16 cellular contexts compared by ENCODE assay signal in the genomic region with DNA sequence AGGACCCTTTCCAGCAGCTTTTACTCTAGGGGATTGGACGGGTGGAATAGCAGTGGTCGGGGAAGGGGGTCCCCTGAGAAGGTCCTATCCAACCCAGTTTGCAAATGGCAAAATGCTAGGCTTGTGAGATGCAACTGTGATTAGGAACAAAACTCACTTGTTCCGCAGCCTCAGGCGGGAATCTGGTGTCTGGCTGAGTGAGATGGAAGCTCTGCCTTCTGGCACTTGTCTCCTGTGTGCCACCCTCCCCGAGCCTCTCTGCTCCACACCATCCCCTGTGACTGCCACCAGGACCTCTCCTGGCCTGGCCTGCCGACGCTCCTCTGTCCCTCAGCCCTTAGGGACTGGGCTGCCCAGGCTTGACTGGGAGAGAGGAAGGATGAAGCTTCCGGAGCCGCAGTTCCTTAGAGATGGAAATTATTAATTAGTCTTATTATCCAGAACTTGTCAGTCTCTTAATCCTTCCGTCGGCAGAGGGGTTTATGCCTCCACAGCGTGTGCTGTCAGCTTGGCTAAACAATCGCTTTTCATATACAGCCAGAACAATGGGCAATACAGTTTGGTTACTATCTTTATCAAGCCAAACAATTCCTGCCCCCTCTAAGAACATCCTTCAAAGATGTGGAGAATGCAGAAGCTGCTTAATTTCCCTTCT.
A peak's percentile ranks its signal among the peaks of the same experiment; 100 is the strongest.
DNase-seq lines count a peak whose midpoint lies in the region; ATAC-seq, FAIRE-seq and TF ChIP-seq lines count a peak whose summit lies in the region.
"Had no signal": no experiment of that assay in that cellular context is flagged by ENCODE, and none has a peak within 500 bp of the region (broad histone marks: within the 10 kb centered on the region; RNA-seq: fewer than 3 reads in every experiment).

No MANE protein-coding gene starts in this region.

- CTCF ChIA-PET in PC-3 (lab: Charles Lee), result interaction anchor here (0.6 kb wide), 1 partner anchor 436 kb away, joined by 3 read pairs; no protein-coding TSS in a partner anchor

- H3K9me2 ChIP-seq in PC-3 (replicated peaks; ENCODE audit: low read length), result no peaks in the 10 kb centered on the region

- BruUV-seq in PC-3 (replicated peaks; lab: Mats Ljungman, UMichigan), result no TSS peak

- POLR2A ChIA-PET in PC-3 (lab: Charles Lee; ENCODE audit: unreplicated experiment), result no interaction called here

- H3K27me3 ChIP-seq in PC-3 (ENCODE audit: low read length) (peaks cover 59% of the 10 kb centered on the region), gastrocnemius medialis (no peaks in the 10 kb centered on the region)

- in situ Hi-C loops in SK-MEL-5 (cut with HindIII; ENCODE audit: low pct_unique_long_range_greater_than_20kb, low sequenced_read_pairs), result no loop called here
- in situ Hi-C loops in gastrocnemius medialis (cut with MboI; ENCODE audit: low sequenced_read_pairs in 4 of 4), result no loop called here

- no peaks in the 10 kb centered on the region for H3F3A ChIP-seq in PC-3 (ENCODE audit: low read length, unreplicated experiment)

- no peak for TF ChIP-seq POLR2A in gastrocnemius medialis (IDR thresholded peaks at IDR 0.05)

- no peak overlapping the region for H3K9ac ChIP-seq in PC-3 (ENCODE audit: low read length)
- H3K9ac ChIP-seq: parathyroid adenoma had no signal

- no peak overlapping the region for H3K4me2 ChIP-seq in PC-3 (ENCODE audit: low read length)

- no peaks in the 10 kb centered on the region for H4K20me1 ChIP-seq in PC-3 (ENCODE audit: low read length)

- H3K36me3 ChIP-seq in PC-3 (ENCODE audit: low read depth, low read length), result no peaks in the 10 kb centered on the region
- no peaks in the 10 kb centered on the region for H3K36me3 ChIP-seq in gastrocnemius medialis

- DNase-seq in Ammon's horn (ENCODE audit: low spot score) (peak; percentile 60), SK-MEL-5 (ENCODE audit: low read depth, low spot score) (peak; percentile 19), head of caudate nucleus (peak in 38 of 42 donors; percentile 5 to 78 (median 44)), putamen (ENCODE audit: low spot score) (peak; percentile 56), PC-3 (no peak), frontal cortex (ENCODE audit: low spot score in 2 of 2) (no peak), gastrocnemius medialis (no peak)
- DNase-seq: activated CD8-positive, alpha-beta memory T cell treated with anti-CD3 and anti-CD28 coated beads, Interleukin-2, amount 50 U/mL, for 4 hours; cerebellar nuclear complex; mesendoderm; NCI-H2029 treated with DMSO at 0.1 percent for 48 hours had no signal

- no peak for FAIRE-seq in frontal cortex (lab: Jason Lieb, UNC)
- FAIRE-seq: GM12878, urothelium cell line had no signal

- H2AFZ ChIP-seq in PC-3 (ENCODE audit: low read length), result no peak overlapping the region
- H2AFZ ChIP-seq: parathyroid adenoma had no signal

- intact Hi-C loops in head of caudate nucleus (cut with DNase I), result no loop called here
- intact Hi-C loops in PC-3 (cut with micrococcal nuclease), result no loop called here
- intact Hi-C loops in gastrocnemius medialis (cut with DNase I; ENCODE audit: low total_unique reads), result no loop called here

- no peak for TF ChIP-seq CTCF in PC-3 (conservative IDR thresholded peaks at IDR 0.05; ENCODE audit: low read depth, low read length)
- TF ChIP-seq CTCF in gastrocnemius medialis (IDR thresholded peaks at IDR 0.05 in 4 of 5, conservative IDR thresholded peaks at IDR 0.05 in 1 of 5), result no peak

- no peak overlapping the region for H3K4me3 ChIP-seq in PC-3 (ENCODE audit: low read length)
- H3K4me3 ChIP-seq in gastrocnemius medialis, result no peak overlapping the region
- H3K4me3 ChIP-seq: GM12878 had no signal

- no peaks in the 10 kb centered on the region for H3K79me2 ChIP-seq in PC-3 (ENCODE audit: low read length)
- H3K79me2 ChIP-seq: parathyroid adenoma had no signal

- H3K27ac ChIP-seq in PC-3 (ENCODE audit: low read length), result no peak overlapping the region
- no peak overlapping the region for H3K27ac ChIP-seq in gastrocnemius medialis
- H3K27ac ChIP-seq: parathyroid adenoma, VCaP had no signal

- no peaks in the 10 kb centered on the region for H3K9me3 ChIP-seq in PC-3 (ENCODE audit: low read length)
- H3K9me3 ChIP-seq in gastrocnemius medialis, result no peaks in the 10 kb centered on the region

- H3K4me1 ChIP-seq in PC-3 (ENCODE audit: insufficient read depth, low read length) (no peaks in the 10 kb centered on the region), gastrocnemius medialis (no peaks in the 10 kb centered on the region)
- H3K4me1 ChIP-seq: parathyroid adenoma had no signal

- ATAC-seq in PC-3, result no peak
- ATAC-seq in HG03095 (IDR thresholded peaks at IDR 0.05; ENCODE audit: unreplicated experiment), result no peak
- ATAC-seq in gastrocnemius medialis, result no peak

Comparison
In these comparisons a context has a peak if more than half of its experiments do, and no peak if none do; other contexts are left out.
1. DNase-seq: peak in Ammon's horn (single experiment), SK-MEL-5 (single experiment), head of caudate nucleus (38 of 42) and putamen (single experiment); none in PC-3 (single experiment), frontal cortex (0 of 2) and gastrocnemius medialis (0 of 2).